ENCODE assay signal across 18 cellular contexts in the genomic region with DNA sequence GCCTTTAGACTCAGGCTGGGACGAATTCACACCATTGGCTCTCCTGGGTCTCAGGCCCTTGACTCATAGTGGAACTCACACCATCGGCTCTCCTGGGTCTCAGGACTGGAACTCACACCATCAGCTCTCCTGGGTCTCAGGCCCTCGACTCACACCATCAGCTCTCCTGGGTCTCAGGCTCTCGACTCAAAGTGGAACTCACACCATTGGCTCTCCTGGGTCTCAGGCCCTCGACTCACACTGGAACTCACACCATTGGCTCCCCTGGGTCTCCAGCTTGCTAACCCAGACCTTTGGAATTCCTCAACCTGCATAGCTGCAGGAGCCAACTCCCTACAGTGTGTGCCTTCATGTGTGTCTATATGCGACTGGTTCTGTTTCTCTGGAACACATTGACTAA. TPM values are rescaled to one million over a fixed set of nuclear protein-coding genes. Genes with fewer than 3 reads are reported as not detected.
"Had no signal": no experiment of that assay in that cellular context is flagged by ENCODE, and none has a peak within 500 bp of the region (broad histone marks: within the 10 kb centered on the region; RNA-seq: fewer than 3 reads in every experiment).

No MANE protein-coding gene starts in this region.

- H3K27ac ChIP-seq: heart right ventricle, left ventricle myocardium inferior, prostate gland, uterus had no signal

- H3K36me3 Mint-ChIP-seq: natural killer cell; stimulated activated effector memory CD8-positive, alpha-beta T cell treated with anti-CD3 and anti-CD28 coated beads, Interleukin-12 subunit alpha, Interleukin-12 subunit beta, amount 100 ng/mL, for 72 hours had no signal

- H3K4me1 ChIP-seq: heart right ventricle, left ventricle myocardium inferior, prostate gland, uterus had no signal

- H3K36me3 ChIP-seq: heart right ventricle, left ventricle myocardium inferior, prostate gland, uterus had no signal

- H3K9me3 ChIP-seq: left ventricle myocardium inferior, prostate gland had no signal

- ATAC-seq: activated CD4-positive, alpha-beta T cell treated with anti-CD3 and anti-CD28 coated beads for 36 hours; heart right ventricle; natural killer cell; stimulated activated effector memory CD8-positive, alpha-beta T cell treated with anti-CD3 and anti-CD28 coated beads, Interleukin-12 subunit alpha, Interleukin-12 subunit beta, amount 100 ng/mL, for 72 hours; stimulated activated naive CD8-positive, alpha-beta T cell treated with anti-CD3 and anti-CD28 coated beads, Interleukin-15, amount 100 ng/mL, for 72 hours; T-helper 17 cell had no signal

- H3K9me3 Mint-ChIP-seq: central memory CD8-positive, alpha-beta T cell; natural killer cell; stimulated activated effector memory CD8-positive, alpha-beta T cell treated with anti-CD3 and anti-CD28 coated beads, Interleukin-12 subunit alpha, Interleukin-12 subunit beta, amount 100 ng/mL, for 72 hours had no signal

- H3K4me3 Mint-ChIP-seq: activated B cell treated with CpG ODN at 0.5 μM for 24 hours; activated CD4-positive, alpha-beta T cell treated with anti-CD3 and anti-CD28 coated beads for 36 hours; central memory CD8-positive, alpha-beta T cell; natural killer cell; stimulated activated effector memory CD8-positive, alpha-beta T cell treated with anti-CD3 and anti-CD28 coated beads, Interleukin-12 subunit alpha, Interleukin-12 subunit beta, amount 100 ng/mL, for 72 hours; stimulated activated naive CD8-positive, alpha-beta T cell treated with anti-CD3 and anti-CD28 coated beads, Interleukin-15, amount 100 ng/mL, for 72 hours; T-helper 17 cell had no signal

- H3K4me3 ChIP-seq: heart right ventricle, left ventricle myocardium inferior, prostate gland, uterus had no signal

- DNase-seq: activated B cell treated with CpG ODN at 0.5 μM for 24 hours; activated CD4-positive, alpha-beta T cell treated with anti-CD3 and anti-CD28 coated beads for 36 hours; activated CD4-positive, alpha-beta T cell treated with anti-CD3 and anti-CD28 coated beads, Interleukin-2, amount 50 U/mL, for 4 hours; activated gamma-delta T cell; activated naive CD4-positive, alpha-beta T cell treated with anti-CD3 and anti-CD28 coated beads, Interleukin-2, amount 50 U/mL, for 16 hours; activated T-cell treated with anti-CD3 and anti-CD28 coated beads, Interleukin-2, amount 50 U/mL, for 48 hours; heart right ventricle; kidney; left ventricle myocardium inferior; midbrain; natural killer cell; T-helper 17 cell; trophoblast cell had no signal

- H3K27ac Mint-ChIP-seq: activated B cell treated with CpG ODN at 0.5 μM for 24 hours; activated CD4-positive, alpha-beta T cell treated with anti-CD3 and anti-CD28 coated beads for 36 hours; natural killer cell; stimulated activated effector memory CD8-positive, alpha-beta T cell treated with anti-CD3 and anti-CD28 coated beads, Interleukin-12 subunit alpha, Interleukin-12 subunit beta, amount 100 ng/mL, for 72 hours; T-helper 17 cell had no signal

- H3K27me3 ChIP-seq: uterus had no signal

- H3K4me1 Mint-ChIP-seq: activated B cell treated with CpG ODN at 0.5 μM for 24 hours; activated CD4-positive, alpha-beta T cell treated with anti-CD3 and anti-CD28 coated beads for 36 hours had no signal

RNA-seq across cellular contexts. Expression of a gene that starts 56.7 kb away (rescaled TPM):
- total RNA-seq: activated B cell treated with CpG ODN at 0.5 μM for 24 hours; activated CD4-positive, alpha-beta T cell treated with anti-CD3 and anti-CD28 coated beads for 36 hours; natural killer cell; T-helper 17 cell had no signal
